Comparison of ENCODE assay signal across 8 cellular contexts in genomic region chr6:31739639-31740396, GRCh38. TPM values are rescaled to one million over a fixed set of nuclear protein-coding genes. Genes with fewer than 3 reads are reported as not detected.
A peak's percentile ranks its signal among the peaks of the same experiment; 100 is the strongest.
DNase-seq lines count a peak whose midpoint lies in the region; ATAC-seq and TF ChIP-seq lines count a peak whose summit lies in the region.

Gene MSH5 (plus strand): TSS chr6:31740005. CDS start chr6:31740467, 462 bp downstream.

- peaks cover 50% of the 10 kb centered on the region for H3K4me1 Mint-ChIP-seq in CD14-positive monocyte
- H3K4me1 Mint-ChIP-seq in activated CD4-positive, alpha-beta memory T cell treated with anti-CD3 and anti-CD28 coated beads for 36 hours (ENCODE audit: low read depth) = peaks cover 48% of the 10 kb centered on the region

- peaks cover 0 to 13% of the 10 kb centered on the region in 2 donors for H3K36me3 ChIP-seq in duodenal mucosa (ENCODE audit: control insufficient read depth in 1 of 2, insufficient read depth in 2 of 2, low read length in 2 of 2)

- TF ChIP-seq POLR2A in lower leg skin (IDR thresholded peaks at IDR 0.05) = no peak

- H3K9me3 Mint-ChIP-seq in CD14-positive monocyte = peaks cover 0 to 2% (median 0%) of the 10 kb centered on the region in 7 donors
- H3K9me3 Mint-ChIP-seq in activated CD4-positive, alpha-beta memory T cell treated with anti-CD3 and anti-CD28 coated beads for 36 hours = no peaks in the 10 kb centered on the region

- 0 to 1% methylated on average over 42 to 58 of the region's 58 CpGs for WGBS in lower leg skin, 2 donors

- H3K27me3 Mint-ChIP-seq in CD14-positive monocyte (ENCODE audit: low read depth in 3 of 3) = peaks cover 0 to 2% (median 2%) of the 10 kb centered on the region in 3 donors
- no peaks in the 10 kb centered on the region for H3K27me3 Mint-ChIP-seq in activated CD4-positive, alpha-beta memory T cell treated with anti-CD3 and anti-CD28 coated beads for 36 hours

- POLR2A ChIA-PET in activated CD4-positive, alpha-beta memory T cell treated with anti-CD3 and anti-CD28 coated beads for 36 hours (lab: Charles Lee) = interaction anchor here (0.6 to 3.4 kb wide), 25 partner anchors 9 to 1105 kb away, joined by 3 to 15 read pairs (median 3); partner anchors contain the start of genes ABHD16A, CSNK2B, DDAH2 and DDX39B

- ATAC-seq in GM19372 (IDR thresholded peaks at IDR 0.05; ENCODE audit: low read depth, unreplicated experiment) = peak; percentile 77
- ATAC-seq in HG03521 (IDR thresholded peaks at IDR 0.05; ENCODE audit: unreplicated experiment) = peak; percentile 77

- intact Hi-C loops in CD14-positive monocyte (cut with micrococcal nuclease) = loop anchor here in 1 of 2 donors (2.0 to 10.0 kb wide), 4 partner anchors 29 to 195 kb away; partner anchors contain the start of genes ATP6V1G2, CSNK2B, DDX39B and LY6G5B
- intact Hi-C loops in activated CD4-positive, alpha-beta memory T cell treated with anti-CD3 and anti-CD28 coated beads for 36 hours (cut with micrococcal nuclease) = loop anchor here (2.0 to 10.0 kb wide), 9 partner anchors 29 to 1175 kb away; partner anchors contain the start of genes ATP6V1G2, DXO, GPANK1 and HSPA1B
- intact Hi-C loops in lower leg skin (cut with DNase I; ENCODE audit: low total_unique reads) = no loop called here

- H3K4me1 ChIP-seq in duodenal mucosa (ENCODE audit: control insufficient read depth in 1 of 2, insufficient read depth in 2 of 2, low read length in 2 of 2) = peaks cover 28 to 39% of the 10 kb centered on the region in 2 donors

- peaks cover 10 to 16% of the 10 kb centered on the region in 2 donors for H3K36me3 Mint-ChIP-seq in CD14-positive monocyte
- peaks cover 48% of the 10 kb centered on the region for H3K36me3 Mint-ChIP-seq in activated CD4-positive, alpha-beta memory T cell treated with anti-CD3 and anti-CD28 coated beads for 36 hours

- CTCF ChIA-PET in activated CD4-positive, alpha-beta memory T cell treated with anti-CD3 and anti-CD28 coated beads for 36 hours (lab: Charles Lee) = interaction anchor here (0.6 to 8.1 kb wide), 9 partner anchors 10 to 150 kb away, joined by 3 to 67 read pairs (median 14); partner anchors contain the start of genes DDAH2, LY6G5C and VARS1

- no peak for TF ChIP-seq CTCF in CD14-positive monocyte (IDR thresholded peaks at IDR 0.05)
- TF ChIP-seq CTCF in lower leg skin (IDR thresholded peaks at IDR 0.05) = no peak

- H3K4me3 ChIP-seq in duodenal mucosa (ENCODE audit: low read depth in 1 of 2, low read length in 2 of 2) = peak within 1 kb of the TSS; percentile 80 to 83
- H3K4me3 ChIP-seq in lower leg skin (ENCODE audit: low read depth, poor library complexity, severe bottlenecking) = peak within 1 kb of the TSS; percentile 61

- no peaks in the 10 kb centered on the region for H3K27me3 ChIP-seq in duodenal mucosa (ENCODE audit: control insufficient read depth in 1 of 2, insufficient read depth in 2 of 2, low read length in 2 of 2)

- peak within 1 kb of the TSS; percentile 87 to 90 for H3K9ac ChIP-seq in duodenal mucosa (ENCODE audit: low read depth in 1 of 2, low read length in 2 of 2)

- H3K27ac ChIP-seq in duodenal mucosa (ENCODE audit: low read depth, low read length) = peak within 1 kb of the TSS; percentile 94

- peak within 1 kb of the TSS; percentile 92 to 98 for H3K4me3 Mint-ChIP-seq in CD14-positive monocyte
- H3K4me3 Mint-ChIP-seq in activated CD4-positive, alpha-beta memory T cell treated with anti-CD3 and anti-CD28 coated beads for 36 hours = peak within 1 kb of the TSS; percentile 94

- peak within 1 kb of the TSS; percentile 95 to 100 (median 99) for H3K27ac Mint-ChIP-seq in CD14-positive monocyte
- peak within 1 kb of the TSS; percentile 91 for H3K27ac Mint-ChIP-seq in activated CD4-positive, alpha-beta memory T cell treated with anti-CD3 and anti-CD28 coated beads for 36 hours

- peak; percentile 97 for DNase-seq in CD14-positive monocyte (ENCODE audit: low spot score)
- DNase-seq in NCI-H82 treated with DMSO at 0.1 percent for 48 hours (lab: John Stamatoyannopoulos, UW; ENCODE audit: unreplicated experiment) = peak; percentile 99
- DNase-seq in activated CD4-positive, alpha-beta memory T cell treated with anti-CD3 and anti-CD28 coated beads for 36 hours = peak; percentile 99
- peak; percentile 99 to 100 for DNase-seq in lower leg skin (ENCODE audit: low spot score in 2 of 2)
- peak; percentile 92 to 96 for DNase-seq in stimulated activated CD4-positive, alpha-beta T cell treated with anti-CD3 and anti-CD28 coated beads, Interleukin-4, amount 100 ng/mL, for 4 hours

- no peaks in the 10 kb centered on the region for H3K9me3 ChIP-seq in duodenal mucosa (ENCODE audit: control insufficient read depth in 1 of 2, low read length in 2 of 2)

RNA-seq across cellular contexts. Expression of gene MSH5, which starts in this region (rescaled TPM):
- polyA plus RNA-seq in CD14-positive monocyte = 1 to 10 TPM in 1 of 2 donors, under 1 TPM in 1; 0.58 to 1.9 TPM
- total RNA-seq in activated CD4-positive, alpha-beta memory T cell treated with anti-CD3 and anti-CD28 coated beads for 36 hours = 10 to 100 TPM; 80.9 to 83.8 TPM
- total RNA-seq in lower leg skin = 10 to 100 TPM in 3 of 4 donors, 1 to 10 TPM in 1; 7.8 to 13.8 (median 11.4) TPM

Comparison
In these comparisons a context has a peak if more than half of its experiments do, and no peak if none do; other contexts are left out.
1. Peak in every context shown above with its lines: DNase-seq, ATAC-seq, H3K4me3 ChIP-seq and H3K27ac ChIP-seq.
2. RNA of gene MSH5 (total RNA-seq): 80.9 to 83.8 TPM in activated CD4-positive, alpha-beta memory T cell treated with anti-CD3 and anti-CD28 coated beads for 36 hours; 7.8 to 13.8 TPM in lower leg skin; every median in the first group is over 4 times any median in the second.